10 cellular contexts compared by ENCODE assay signal in the genomic region with DNA sequence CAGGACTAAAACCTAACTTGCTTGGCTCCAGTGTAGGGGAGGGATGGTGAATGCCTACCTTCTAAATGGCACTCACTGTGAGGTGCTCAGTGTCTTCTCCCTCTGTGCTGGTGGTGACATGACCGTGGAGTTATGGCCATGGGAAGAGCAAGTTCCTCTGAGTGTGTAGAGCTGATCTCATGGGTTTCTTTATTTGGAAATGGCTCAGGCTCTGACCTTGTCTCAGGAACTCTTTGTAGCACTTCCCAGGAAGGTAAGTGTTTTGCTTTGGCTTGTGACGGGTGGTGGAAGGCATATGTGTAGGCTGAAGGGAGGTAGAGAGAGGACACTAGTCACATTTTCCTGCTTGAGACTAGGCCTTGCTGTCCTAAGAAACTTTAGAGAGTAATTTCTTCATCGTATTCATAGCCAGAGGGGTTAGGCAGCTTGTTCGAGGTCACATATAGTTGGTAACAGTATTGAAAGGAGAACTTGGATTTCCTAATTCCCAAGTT.
DNase-seq lines count a peak whose midpoint lies in the region; ATAC-seq lines count a peak whose summit lies in the region.
"Had no signal": no experiment of that assay in that cellular context is flagged by ENCODE, and none has a peak within 500 bp of the region (broad histone marks: within the 10 kb centered on the region; RNA-seq: fewer than 3 reads in every experiment).

No MANE protein-coding gene starts in this region.

- no peak for DNase-seq in central memory CD8-positive, alpha-beta T cell (ENCODE audit: low spot score in 2 of 2)
- DNase-seq in NCI-H82 (lab: John Stamatoyannopoulos, UW) (no peak), NCI-H1092 (lab: John Stamatoyannopoulos, UW) (no peak), amygdala (lab: John Stamatoyannopoulos, UW) (no peak)
- DNase-seq in central memory CD4-positive, alpha-beta T cell, result no peak
- DNase-seq: left colon, NCI-H187 had no signal

- ATAC-seq in central memory CD8-positive, alpha-beta T cell (replicated peaks; ENCODE audit: extremely low read depth, poor library complexity, severe bottlenecking), result no peak
- ATAC-seq: left colon had no signal

- peak overlapping the region; percentile 97 for H3K4me3 Mint-ChIP-seq in central memory CD8-positive, alpha-beta T cell

- H3K9me3 Mint-ChIP-seq in central memory CD8-positive, alpha-beta T cell, result no peaks in the 10 kb centered on the region

- peak overlapping the region; percentile 93 for H3K27ac Mint-ChIP-seq in central memory CD8-positive, alpha-beta T cell (ENCODE audit: low read depth)

- no peaks in the 10 kb centered on the region for H3K27me3 ChIP-seq in ACC112 (ENCODE audit: insufficient read depth, low read length)
- no peaks in the 10 kb centered on the region for H3K27me3 ChIP-seq in muscle layer of duodenum (ENCODE audit: low read depth, low read length)

- H3K4me3 ChIP-seq in ACC112 (ENCODE audit: low read depth, low read length) (peak overlapping the region; percentile 3), muscle layer of duodenum (ENCODE audit: low read depth in 1 of 2, low read length in 2 of 2) (peak overlapping the region in 1 of 2 donors; percentile 9)

- H3K4me1 Mint-ChIP-seq in central memory CD8-positive, alpha-beta T cell, result peaks cover 68% of the 10 kb centered on the region

- peaks cover 90% of the 10 kb centered on the region for H3K79me2 ChIP-seq in ACC112 (ENCODE audit: control insufficient read depth, insufficient read depth, low read length, unreplicated experiment)

- H2AFZ ChIP-seq in ACC112 (ENCODE audit: low read length, unreplicated experiment), result no peak overlapping the region

- no peaks in the 10 kb centered on the region for H3K27me3 Mint-ChIP-seq in central memory CD8-positive, alpha-beta T cell

- H3K4me1 ChIP-seq in ACC112 (ENCODE audit: control insufficient read depth, insufficient read depth, low read length, unreplicated experiment) (peaks cover 80% of the 10 kb centered on the region), muscle layer of duodenum (ENCODE audit: control insufficient read depth in 1 of 2, insufficient read depth in 2 of 2, low read length in 2 of 2) (peaks cover 15 to 37% of the 10 kb centered on the region in 2 donors)

- H3K36me3 ChIP-seq in ACC112 (ENCODE audit: insufficient read depth, low read length) (0 out of 2 replicates have a peak, but pooled peaks cover 4% of the 10 kb centered on the region), KOPT-K1 (ENCODE audit: insufficient read depth, low read length) (peaks cover 75% of the 10 kb centered on the region), muscle layer of duodenum (ENCODE audit: control insufficient read depth in 1 of 2, insufficient read depth in 2 of 2, low read length in 2 of 2) (peaks cover 0 to 11% of the 10 kb centered on the region in 2 donors)

- H3K36me3 Mint-ChIP-seq in central memory CD8-positive, alpha-beta T cell (ENCODE audit: insufficient read depth), result peaks cover 34% of the 10 kb centered on the region

- H3K27ac ChIP-seq in ACC112 (ENCODE audit: low read depth, low read length) (peak overlapping the region; percentile 73), KOPT-K1 (ENCODE audit: low read depth, low read length, poor library complexity, severe bottlenecking) (peak overlapping the region; percentile 43), muscle layer of duodenum (ENCODE audit: low read length) (peak overlapping the region; percentile 84)

- H3K9me3 ChIP-seq in KOPT-K1 (ENCODE audit: insufficient read depth, low read length, poor library complexity, severe bottlenecking) (no peaks in the 10 kb centered on the region), muscle layer of duodenum (ENCODE audit: control insufficient read depth in 1 of 2, low read length in 2 of 2) (no peaks in the 10 kb centered on the region)
